Comparison of ENCODE assay signal across 30 cellular contexts in genomic region chr9:115398313-115398650, GRCh38.
"Had no signal": no experiment of that assay in that cellular context is flagged by ENCODE, and none has a peak within 500 bp of the region (broad histone marks: within the 10 kb centered on the region; RNA-seq: fewer than 3 reads in every experiment).

No MANE protein-coding gene starts in this region.

- H3K79me2 ChIP-seq: parathyroid adenoma had no signal

- H2AFZ ChIP-seq: neural progenitor cell, parathyroid adenoma had no signal

- FAIRE-seq: frontal cortex, small intestine, TTC549 had no signal

- H3K9ac ChIP-seq: neural progenitor cell, parathyroid adenoma had no signal

- H3K27ac ChIP-seq: breast epithelium, neural progenitor cell, parathyroid adenoma, psoas muscle, sigmoid colon, stomach, thyroid gland, upper lobe of right lung had no signal

- H3K36me3 ChIP-seq: breast epithelium, neural progenitor cell, sigmoid colon, stomach, thyroid gland, upper lobe of right lung had no signal

- H3K4me2 ChIP-seq: neural progenitor cell had no signal

- DNase-seq: activated CD4-positive, alpha-beta memory T cell treated with anti-CD3 and anti-CD28 coated beads for 36 hours; activated CD4-positive, alpha-beta T cell treated with anti-CD3 and anti-CD28 coated beads, Interleukin-2, amount 10 ng/mL, durations not matched to agents 24 days and 14 days; activated CD4-positive, CD25-positive, alpha-beta regulatory T cell treated with anti-CD3 and anti-CD28 coated beads, Interleukin-2, amount 50 U/mL, for 72 hours; activated CD8-positive, alpha-beta memory T cell treated with anti-CD3 and anti-CD28 coated beads, Interleukin-2, amount 50 U/mL, for 48 hours; activated gamma-delta T cell; activated naive CD4-positive, alpha-beta T cell treated with anti-CD3 and anti-CD28 coated beads, Interleukin-2, amount 10 ng/mL, durations not matched to agents 7 days and 5 days; activated naive CD8-positive, alpha-beta T cell treated with anti-CD3 and anti-CD28 coated beads, Interleukin-2, amount 10 ng/mL, durations not matched to agents 7 days and 5 days; activated T-cell treated with anti-CD3 and anti-CD28 coated beads, Interleukin-2, amount 50 U/mL, for 24 hours; amniotic stem cell; central memory CD4-positive, alpha-beta T cell; islet precursor cell; mammary epithelial cell; natural killer cell; occipital lobe; psoas muscle; sigmoid colon; small intestine; stimulated activated CD4-positive, alpha-beta T cell treated with anti-CD3 and anti-CD28 coated beads, Interleukin-1b, Interleukin-23, amount 100 ng/mL, for 48 hours; stimulated activated CD4-positive, alpha-beta T cell treated with anti-CD3 and anti-CD28 coated beads, Interleukin-4, amount 100 ng/mL, for 4 hours; stimulated activated CD8-positive, alpha-beta memory T cell treated with anti-CD3 and anti-CD28 coated beads, Interleukin-4, amount 100 ng/mL, for 48 hours; stimulated activated naive B cell treated with anti-CD40 and anti-IgM and Interleukin-4, amounts not matched to agents 10 μg/mL and 1 μg/mL and 100 μg/mL, for 72 hours; stomach; T-helper 9 cell; thyroid gland; upper lobe of right lung had no signal

- H3K4me1 ChIP-seq: breast epithelium, parathyroid adenoma, psoas muscle, sigmoid colon, thyroid gland, upper lobe of right lung had no signal

- H3K4me3 ChIP-seq: breast epithelium, neural progenitor cell, psoas muscle, sigmoid colon, stomach, thyroid gland, upper lobe of right lung had no signal

- H3K9me3 ChIP-seq: breast epithelium, psoas muscle, sigmoid colon, stomach, thyroid gland, upper lobe of right lung had no signal

- H3K27me3 ChIP-seq: breast epithelium, neural progenitor cell, sigmoid colon, stomach, thyroid gland, upper lobe of right lung had no signal
